In genomic region chr6:142716097-142716496, GRCh38 we compare ENCODE assay signal across 21 cellular contexts.
DNase-seq lines count a peak whose midpoint lies in the region; ATAC-seq and TF ChIP-seq lines count a peak whose summit lies in the region.
"Had no signal": no experiment of that assay in that cellular context is flagged by ENCODE, and none has a peak within 500 bp of the region (broad histone marks: within the 10 kb centered on the region; RNA-seq: fewer than 3 reads in every experiment).

No MANE protein-coding gene starts in this region.

- no peak overlapping the region for H3K27ac ChIP-seq in mammary epithelial cell (ENCODE audit: insufficient read depth, low read depth, low read length)
- H3K27ac ChIP-seq: epithelial cell of prostate, foreskin keratinocyte, testis, VCaP had no signal

- no peaks in the 10 kb centered on the region for H3K36me3 ChIP-seq in mammary epithelial cell (ENCODE audit: insufficient read depth, low read length)

- H2AFZ ChIP-seq in mammary epithelial cell (ENCODE audit: low read depth, low read length) = no peak overlapping the region

- WGBS in mammary epithelial cell (ENCODE audit: low coverage, missing lambda C conversion rate) = 59% methylated on average over 2 of the region's 2 CpGs

- BruUV-seq in MCF 10A (replicated peaks; lab: Mats Ljungman, UMichigan) (no TSS peak), mammary epithelial cell (replicated peaks; lab: Mats Ljungman, UMichigan) (no TSS peak)

- intact Hi-C loops in MCF 10A (cut with micrococcal nuclease) = no loop called here
- intact Hi-C loops in mammary epithelial cell (cut with micrococcal nuclease) = no loop called here
- intact Hi-C loops in left colon (cut with DNase I, micrococcal nuclease) = no loop called here

- H3K4me3 Mint-ChIP-seq in MCF 10A (ENCODE audit: unreplicated experiment) = no peak overlapping the region
- H3K4me3 Mint-ChIP-seq in stimulated activated naive B cell treated with anti-CD40 and anti-IgM and Interleukin-4, amounts not matched to agents 10 μg/mL and 1 μg/mL and 100 μg/mL, for 72 hours = no peak overlapping the region
- H3K4me3 Mint-ChIP-seq: activated CD4-positive, alpha-beta memory T cell treated with anti-CD3 and anti-CD28 coated beads for 36 hours; HFFc6 had no signal

- no peaks in the 10 kb centered on the region for H3K4me1 ChIP-seq in mammary epithelial cell (ENCODE audit: insufficient read depth, low read length)
- H3K4me1 ChIP-seq: foreskin keratinocyte, testis had no signal

- H3K9me3 Mint-ChIP-seq in MCF 10A (ENCODE audit: unreplicated experiment) = peaks cover 14% of the 10 kb centered on the region
- peaks cover 11 to 16% of the 10 kb centered on the region in 2 donors for H3K9me3 Mint-ChIP-seq in stimulated activated naive B cell treated with anti-CD40 and anti-IgM and Interleukin-4, amounts not matched to agents 10 μg/mL and 1 μg/mL and 100 μg/mL, for 72 hours

- H3K79me2 ChIP-seq in mammary epithelial cell (ENCODE audit: insufficient read depth, low read length) = no peaks in the 10 kb centered on the region

- H3K27me3 Mint-ChIP-seq in MCF 10A (ENCODE audit: insufficient read depth, unreplicated experiment) = peaks cover 29% of the 10 kb centered on the region
- H3K27me3 Mint-ChIP-seq in stimulated activated naive B cell treated with anti-CD40 and anti-IgM and Interleukin-4, amounts not matched to agents 10 μg/mL and 1 μg/mL and 100 μg/mL, for 72 hours = no peaks in the 10 kb centered on the region

- CTCF ChIA-PET in MCF 10A (lab: Yijun Ruan, JAX) = interaction anchor here (0.5 to 2.0 kb wide), 2 partner anchors 8 to 427 kb away, joined by 3 to 5 read pairs; no protein-coding TSS in a partner anchor
- CTCF ChIA-PET in mammary epithelial cell (lab: Charles Lee; ENCODE audit: low non-redundant PET) = no interaction called here

- H3K4me1 Mint-ChIP-seq in MCF 10A (ENCODE audit: insufficient read depth, unreplicated experiment) = no peaks in the 10 kb centered on the region
- peaks cover 11 to 22% of the 10 kb centered on the region in 2 donors for H3K4me1 Mint-ChIP-seq in stimulated activated naive B cell treated with anti-CD40 and anti-IgM and Interleukin-4, amounts not matched to agents 10 μg/mL and 1 μg/mL and 100 μg/mL, for 72 hours

- no peaks in the 10 kb centered on the region for H4K20me1 ChIP-seq in mammary epithelial cell (ENCODE audit: insufficient read depth, low read length)

- dilution Hi-C loops in mammary epithelial cell (cut with HindIII; ENCODE audit: low sequenced_read_pairs) = no loop called here

- no peaks in the 10 kb centered on the region for H3K9me3 ChIP-seq in mammary epithelial cell (replicated peaks; ENCODE audit: insufficient read depth, low read length)

- in situ Hi-C loops in mammary epithelial cell (cut with MboI; ENCODE audit: low sequenced_read_pairs in 2 of 2) = no loop called here

- H3K27ac Mint-ChIP-seq in MCF 10A (ENCODE audit: low read depth, unreplicated experiment) = no peak overlapping the region
- no peak overlapping the region for H3K27ac Mint-ChIP-seq in stimulated activated naive B cell treated with anti-CD40 and anti-IgM and Interleukin-4, amounts not matched to agents 10 μg/mL and 1 μg/mL and 100 μg/mL, for 72 hours
- H3K27ac Mint-ChIP-seq: activated CD4-positive, alpha-beta memory T cell treated with anti-CD3 and anti-CD28 coated beads for 36 hours; HFFc6 had no signal

- DNase-seq in MCF 10A (ENCODE audit: unreplicated experiment) (peak; percentile 55), mammary epithelial cell (no peak), NCI-H2171 (lab: John Stamatoyannopoulos, UW) (peak; percentile 25), left kidney (ENCODE audit: low read depth, low spot score) (peak; percentile 63), left colon (no peak)
- DNase-seq in stimulated activated naive B cell treated with anti-CD40 and anti-IgM and Interleukin-4, amounts not matched to agents 10 μg/mL and 1 μg/mL and 100 μg/mL, for 72 hours = no peak
- DNase-seq: activated CD4-positive, alpha-beta memory T cell treated with anti-CD3 and anti-CD28 coated beads for 36 hours; activated naive CD4-positive, alpha-beta T cell; central memory CD4-positive, alpha-beta T cell; foreskin keratinocyte; HFFc6; midbrain; NCI-H1694; NCI-H510A; testis had no signal

- no peak overlapping the region for H3K9ac ChIP-seq in mammary epithelial cell (ENCODE audit: insufficient read depth, low read length)

- H3K4me2 ChIP-seq in mammary epithelial cell (ENCODE audit: insufficient read depth, low read depth, low read length) = no peak overlapping the region

- no peak overlapping the region for H3K4me3 ChIP-seq in mammary epithelial cell (replicated peaks in 1 of 3; ENCODE audit: insufficient read depth in 1 of 3, low read depth in 2 of 3, low read length in 3 of 3)
- H3K4me3 ChIP-seq: dorsolateral prefrontal cortex, testis had no signal

- ATAC-seq in stimulated activated naive B cell treated with anti-CD40 and anti-IgM and Interleukin-4, amounts not matched to agents 10 μg/mL and 1 μg/mL and 100 μg/mL, for 72 hours (replicated peaks) = peak; percentile 63 to 82
- ATAC-seq in left colon (no peak), HG02973 (IDR thresholded peaks at IDR 0.05; ENCODE audit: unreplicated experiment) (no peak), HG02759 (IDR thresholded peaks at IDR 0.05; ENCODE audit: unreplicated experiment) (no peak)
- ATAC-seq: foreskin keratinocyte, Right ventricle myocardium inferior had no signal

- H3K27me3 ChIP-seq in mammary epithelial cell (ENCODE audit: insufficient read depth, low read length) = no peaks in the 10 kb centered on the region
- H3K27me3 ChIP-seq: dorsolateral prefrontal cortex, testis had no signal

- POLR2A ChIA-PET in MCF 10A (lab: Yijun Ruan, JAX) = interaction anchor here (0.7 kb wide), 1 partner anchor 39 kb away, joined by 3 read pairs; no protein-coding TSS in a partner anchor

- no peaks in the 10 kb centered on the region for H3K36me3 Mint-ChIP-seq in MCF 10A (ENCODE audit: insufficient read depth, unreplicated experiment)
- H3K36me3 Mint-ChIP-seq in stimulated activated naive B cell treated with anti-CD40 and anti-IgM and Interleukin-4, amounts not matched to agents 10 μg/mL and 1 μg/mL and 100 μg/mL, for 72 hours = peaks cover 4 to 12% of the 10 kb centered on the region in 2 donors

- TF ChIP-seq CTCF in MCF 10A (IDR thresholded peaks at IDR 0.05; ENCODE audit: unreplicated experiment) (no peak), mammary epithelial cell (conservative IDR thresholded peaks at IDR 0.05 in 1 of 2, IDR thresholded peaks at IDR 0.05 in 1 of 2; ENCODE audit: extremely low read depth in 1 of 2, insufficient read depth in 1 of 2, low read depth in 1 of 2, low read length in 2 of 2) (no peak)

Comparison
In these comparisons a context has a peak if more than half of its experiments do, and no peak if none do; other contexts are left out.
1. DNase-seq: peak in MCF 10A (single experiment), NCI-H2171 (single experiment) and left kidney (single experiment); none in mammary epithelial cell (single experiment), stimulated activated naive B cell treated with anti-CD40 and anti-IgM and Interleukin-4, amounts not matched to agents 10 μg/mL and 1 μg/mL and 100 μg/mL, for 72 hours (single experiment) and left colon (0 of 2).
2. ATAC-seq: peak in stimulated activated naive B cell treated with anti-CD40 and anti-IgM and Interleukin-4, amounts not matched to agents 10 μg/mL and 1 μg/mL and 100 μg/mL, for 72 hours (2 of 2); none in left colon (single experiment), HG02973 (single experiment) and HG02759 (single experiment).